ENCODE assay signal across 13 cellular contexts in genomic region chr1:229368347-229368746, GRCh38. TPM values are rescaled to one million over a fixed set of nuclear protein-coding genes. Genes with fewer than 3 reads are reported as not detected.
DNase-seq lines count a peak whose midpoint lies in the region; ATAC-seq, FAIRE-seq and TF ChIP-seq lines count a peak whose summit lies in the region.
"Had no signal": no experiment of that assay in that cellular context is flagged by ENCODE, and none has a peak within 500 bp of the region (broad histone marks: within the 10 kb centered on the region; RNA-seq: fewer than 3 reads in every experiment).

No MANE protein-coding gene starts in this region.

- peaks cover 14% of the 10 kb centered on the region for H3K4me1 ChIP-seq in foreskin keratinocyte
- H3K4me1 ChIP-seq: adrenal gland had no signal

- H3K27me3 ChIP-seq in foreskin keratinocyte = no peaks in the 10 kb centered on the region
- H3K27me3 ChIP-seq: adrenal gland had no signal

- DNase-seq in MV-4-11 (lab: John Stamatoyannopoulos, UW) (peak; percentile 39), frontal cortex (ENCODE audit: low spot score in 2 of 2) (no peak), NCI-H2029 treated with DMSO at 0.1 percent for 48 hours (lab: John Stamatoyannopoulos, UW) (no peak), ecto neural progenitor cell (ENCODE audit: low spot score) (no peak), foreskin keratinocyte (no peak)
- DNase-seq: adrenal gland, mesenchymal stem cell, NCI-H1092, T-cell had no signal

- ATAC-seq in GM18502 (IDR thresholded peaks at IDR 0.05; ENCODE audit: poor library complexity, unreplicated experiment) = peak; percentile 71
- peak; percentile 72 for ATAC-seq in GM19467 (IDR thresholded peaks at IDR 0.05; ENCODE audit: unreplicated experiment)
- ATAC-seq in HG02943 (IDR thresholded peaks at IDR 0.05; ENCODE audit: low read depth, unreplicated experiment) = peak; percentile 70
- ATAC-seq in foreskin keratinocyte = no peak
- ATAC-seq: T-cell had no signal

- TF ChIP-seq CTCF in foreskin keratinocyte (conservative IDR thresholded peaks at IDR 0.05) = no peak

- no peak for FAIRE-seq in frontal cortex (lab: Jason Lieb, UNC)

- no peak overlapping the region for H3K27ac ChIP-seq in foreskin keratinocyte
- H3K27ac ChIP-seq: adrenal gland, tibial nerve had no signal

RNA-seq across cellular contexts. Expression of gene CCSAP, which starts 25.5 kb away (rescaled TPM):
- total RNA-seq in frontal cortex (224 TPM), foreskin keratinocyte (10.4 and 11.6 TPM in 2 replicates)
- polyA plus RNA-seq in foreskin keratinocyte = 2.8 and 3.7 TPM in 2 replicates

Comparison
In these comparisons a context has a peak if more than half of its experiments do, and no peak if none do; other contexts are left out.
1. RNA of gene CCSAP, which starts 25.5 kb away (total RNA-seq): 224 TPM in frontal cortex (single experiment); 10.4 to 11.6 TPM in foreskin keratinocyte; every median in the first group is over 10 times any median in the second.